Comparison of ENCODE assay signal across 15 cellular contexts in the genomic region with DNA sequence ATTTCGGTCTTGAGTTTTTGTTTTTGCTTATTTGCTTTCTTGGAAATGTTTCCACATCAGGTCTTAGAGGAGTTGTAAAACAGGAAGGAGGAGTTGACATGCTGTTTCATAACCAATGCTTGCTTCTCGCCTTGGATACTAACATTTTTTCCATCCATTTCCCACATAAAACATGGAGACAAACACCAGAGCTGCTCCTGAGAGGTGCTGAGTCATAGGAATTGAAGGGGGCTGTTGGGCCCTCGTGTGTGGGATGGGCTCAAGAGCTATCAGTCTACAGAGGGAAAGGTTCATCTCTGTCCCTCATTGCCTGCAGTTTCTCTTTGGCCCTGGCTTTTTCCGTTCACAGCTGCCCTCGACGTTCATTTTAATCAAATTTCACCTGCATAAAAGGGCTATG. TPM values are rescaled to one million over a fixed set of nuclear protein-coding genes. Genes with fewer than 3 reads are reported as not detected.
DNase-seq lines count a peak whose midpoint lies in the region; ATAC-seq, FAIRE-seq and TF ChIP-seq lines count a peak whose summit lies in the region.
"Had no signal": no experiment of that assay in that cellular context is flagged by ENCODE, and none has a peak within 500 bp of the region (broad histone marks: within the 10 kb centered on the region; RNA-seq: fewer than 3 reads in every experiment).

No MANE protein-coding gene starts in this region.

- H3K36me3 ChIP-seq in IMR-90 (ENCODE audit: control insufficient read depth, insufficient read depth, low read length) (no peaks in the 10 kb centered on the region; the same call in 1 of the 2 replicates), K562 (ENCODE audit: control insufficient read depth, insufficient read depth, low read length) (0 out of 3 replicates have a peak, but pooled peaks cover 10% of the 10 kb centered on the region), mesenchymal stem cell (ENCODE audit: control insufficient read depth in 1 of 2, insufficient read depth in 2 of 2, low read depth in 1 of 2, low read length in 2 of 2) (peaks cover 0 to 4% of the 10 kb centered on the region in 2 experiments)

- H3K56ac ChIP-seq in IMR-90 (ENCODE audit: extremely low read depth, insufficient read depth, low read length) = no peak overlapping the region

- H4K8ac ChIP-seq in IMR-90 (ENCODE audit: low read depth in 2 of 2, low read length in 2 of 2) (no peak overlapping the region), mesenchymal stem cell (ENCODE audit: low read length) (no peak overlapping the region)

- FAIRE-seq in K562 (lab: Jason Lieb, UNC) = peak; percentile 73
- FAIRE-seq: endothelial cell of umbilical vein had no signal

- H3K14ac ChIP-seq in IMR-90 (replicated peaks; ENCODE audit: low read depth, low read length) (no peak overlapping the region), mesenchymal stem cell (ENCODE audit: low read length in 2 of 2) (no peak overlapping the region)

- H4K91ac ChIP-seq in IMR-90 (ENCODE audit: insufficient read depth, low read depth, low read length) = no peak overlapping the region
- H4K91ac ChIP-seq in mesenchymal stem cell (ENCODE audit: low read length) = no peak overlapping the region

- H2BK5ac ChIP-seq in IMR-90 (ENCODE audit: low read depth, low read length, poor library complexity, severe bottlenecking) (no peak overlapping the region), mesenchymal stem cell (ENCODE audit: low read depth, low read length, poor library complexity, severe bottlenecking) (no peak overlapping the region)

- H2BK12ac ChIP-seq in mesenchymal stem cell (ENCODE audit: low read length in 2 of 2) = no peak overlapping the region

- no peak overlapping the region for H2BK20ac ChIP-seq in IMR-90 (ENCODE audit: low read depth, low read length)

- H2AK5ac ChIP-seq in IMR-90 (ENCODE audit: low read depth, low read length) (no peak overlapping the region), mesenchymal stem cell (ENCODE audit: low read length, severe bottlenecking) (no peak overlapping the region)

- intact Hi-C loops in IMR-90 (cut with micrococcal nuclease) (no loop called here), K562 (cut with micrococcal nuclease) (no loop called here)

- H4K5ac ChIP-seq in IMR-90 (ENCODE audit: low read depth, low read length) = no peak overlapping the region

- H3K9ac ChIP-seq in IMR-90 (ENCODE audit: low read depth, low read length) (no peak overlapping the region), K562 (ENCODE audit: insufficient read depth in 1 of 2, low read depth in 2 of 2, low read length in 2 of 2) (no peak overlapping the region), mesenchymal stem cell (ENCODE audit: low read length) (no peak overlapping the region)

- H3K23ac ChIP-seq in IMR-90 (ENCODE audit: low read depth, low read length) = no peak overlapping the region
- H3K23ac ChIP-seq in mesenchymal stem cell (ENCODE audit: low read length in 2 of 2) = no peak overlapping the region

- no peak for TF ChIP-seq POLR2A in IMR-90 (IDR thresholded peaks at IDR 0.05; ENCODE audit: low read depth, low read length)
- no peak for TF ChIP-seq POLR2A in K562 (conservative IDR thresholded peaks at IDR 0.05)

- H2BK15ac ChIP-seq in IMR-90 (ENCODE audit: low read depth, low read length) (no peak overlapping the region), mesenchymal stem cell (ENCODE audit: low read depth, poor library complexity, severe bottlenecking) (no peak overlapping the region)

- no peak overlapping the region for H3K4ac ChIP-seq in IMR-90 (ENCODE audit: low read depth, low read length)
- H3K4ac ChIP-seq in mesenchymal stem cell (ENCODE audit: low read depth in 1 of 2, low read length in 2 of 2) = no peak overlapping the region

- peaks cover 3 to 62% of the 10 kb centered on the region in 2 experiments; a peak in 3 of 4 replicates for H3K79me1 ChIP-seq in IMR-90 (ENCODE audit: low read depth in 1 of 2, low read length in 2 of 2)
- peaks cover 4% of the 10 kb centered on the region for H3K79me1 ChIP-seq in mesenchymal stem cell (replicated peaks; ENCODE audit: low read length, poor library complexity, severe bottlenecking)

- TF ChIP-seq CTCF in AG09309 (IDR thresholded peaks at IDR 0.05; ENCODE audit: control insufficient read depth, insufficient read depth, low read depth, low read length, missing control alignments) (no peak), IMR-90 (conservative IDR thresholded peaks at IDR 0.05; ENCODE audit: low read depth, low read length) (no peak), K562 (IDR thresholded peaks at IDR 0.05 in 2 of 3, conservative IDR thresholded peaks at IDR 0.05 in 1 of 3; ENCODE audit: insufficient read depth in 2 of 3, low read depth in 1 of 3, low read length in 3 of 3) (no peak)

- H2BK120ac ChIP-seq in IMR-90 (ENCODE audit: low read depth, low read length) = no peak overlapping the region
- no peak overlapping the region for H2BK120ac ChIP-seq in mesenchymal stem cell (ENCODE audit: low read depth, low read length)

- POLR2A ChIA-PET in IMR-90 (lab: Charles Lee; ENCODE audit: unreplicated experiment) = no interaction called here
- POLR2A ChIA-PET in K562 (lab: Yijun Ruan, JAX) = no interaction called here

- WGBS in IMR-90 (ENCODE audit: extremely low coverage in 2 of 2, insufficient read length in 1 of 2), 2 experiments = no CpG with 5 or more reads among the region's 6 CpGs
- 12% methylated on average over 6 of the region's 6 CpGs for WGBS in K562 (ENCODE audit: insufficient coverage, low coverage, missing lambda C conversion rate)
- 90% methylated on average over 3 of the region's 6 CpGs for WGBS in mesenchymal stem cell

- no peaks in the 10 kb centered on the region for H3K27me3 ChIP-seq in IMR-90 (ENCODE audit: control insufficient read depth, insufficient read depth, low read length)
- H3K27me3 ChIP-seq in K562 (ENCODE audit: control insufficient read depth in 2 of 2, insufficient read depth in 2 of 2, low read length in 2 of 2) = no peaks in the 10 kb centered on the region
- H3K27me3 ChIP-seq in mesenchymal stem cell (ENCODE audit: control insufficient read depth in 1 of 2, insufficient read depth in 1 of 2, low read length in 2 of 2) = no peaks in the 10 kb centered on the region

- H3K9me1 ChIP-seq in IMR-90 (ENCODE audit: insufficient read depth, low read length) = peaks cover 14% of the 10 kb centered on the region; the same call in 1 of the 2 replicates
- H3K9me1 ChIP-seq in K562 (ENCODE audit: control insufficient read depth, insufficient read depth, low read length) = peaks cover 5% of the 10 kb centered on the region

- H3K9me3 ChIP-seq in IMR-90 (ENCODE audit: control insufficient read depth, insufficient read depth, low read length) (no peaks in the 10 kb centered on the region), K562 (replicated peaks; ENCODE audit: control insufficient read depth, insufficient read depth, low read depth, low read length) (no peaks in the 10 kb centered on the region), mesenchymal stem cell (ENCODE audit: control insufficient read depth, low read length) (no peaks in the 10 kb centered on the region)
- H3K9me3 ChIP-seq: Caco-2 had no signal

- CTCF ChIA-PET in IMR-90 (lab: Yijun Ruan, JAX) (no interaction called here), K562 (lab: Yijun Ruan, JAX; ENCODE audit: low intra/inter-chr PET ratio) (no interaction called here)

- H2AFZ ChIP-seq in IMR-90 (replicated peaks; ENCODE audit: low read length, poor library complexity) (no peak overlapping the region), K562 (ENCODE audit: low read depth, low read length) (0 out of 2 replicates have a peak overlapping the region, but pooled peaks have one; percentile 44), mesenchymal stem cell (ENCODE audit: low read depth, low read length) (no peak overlapping the region)

- in situ Hi-C loops in IMR-90 (cut with MboI; ENCODE audit: low sequenced_read_pairs) (no loop called here), K562 (cut with MboI) (no loop called here)

- H3K27ac ChIP-seq in IMR-90 (ENCODE audit: insufficient read depth, low read length) (no peak overlapping the region), K562 (ENCODE audit: extremely low read depth, low read depth, low read length) (peak overlapping the region; percentile 18; the same call in 2 of the 3 replicates), mesenchymal stem cell (ENCODE audit: low read length, poor library complexity, severe bottlenecking) (no peak overlapping the region)

- DNase-seq in AG09309 (ENCODE audit: low read depth) (peak; percentile 52), IMR-90 (peak; percentile 41), K562 (ENCODE audit: extremely low read depth in 1 of 4, low spot score in 3 of 4) (peak; percentile 47 to 57 (median 52)), mesenchymal stem cell (peak; percentile 93), NCI-H1694 (lab: John Stamatoyannopoulos, UW) (no peak), hippocampal formation (lab: John Stamatoyannopoulos, UW) (no peak)
- no peak for DNase-seq in activated effector memory CD4-positive, alpha-beta T cell treated with anti-CD3 and anti-CD28 coated beads, Interleukin-2, amount 50 U/mL, for 16 hours
- DNase-seq: activated CD8-positive, alpha-beta memory T cell treated with anti-CD3 and anti-CD28 coated beads, Interleukin-2, amount 50 U/mL, for 48 hours; activated naive CD8-positive, alpha-beta T cell treated with anti-CD3 and anti-CD28 coated beads for 36 hours; Caco-2; hypothalamus; NCI-H2029; stimulated activated CD4-positive, alpha-beta T cell treated with anti-CD3 and anti-CD28 coated beads, Interleukin-2, amount 100 ng/mL, for 24 hours had no signal

- H4K20me1 ChIP-seq in IMR-90 (ENCODE audit: insufficient read depth, low read length) (peaks cover 68% of the 10 kb centered on the region), K562 (replicated peaks; ENCODE audit: control insufficient read depth, insufficient read depth, low read length) (peaks cover 26% of the 10 kb centered on the region)

- no peak overlapping the region for H3K4me3 ChIP-seq in AG09309 (ENCODE audit: control insufficient read depth, low read depth, low read length)
- no peak overlapping the region for H3K4me3 ChIP-seq in IMR-90 (ENCODE audit: insufficient read depth, low read depth, low read length)
- no peak overlapping the region for H3K4me3 ChIP-seq in K562
- no peak overlapping the region for H3K4me3 ChIP-seq in mesenchymal stem cell (ENCODE audit: insufficient read depth in 1 of 2, low read depth in 1 of 2, low read length in 2 of 2)

- TF ChIP-seq RAD21 in IMR-90 (IDR thresholded peaks at IDR 0.05; ENCODE audit: low read length) = no peak
- no peak for TF ChIP-seq RAD21 in K562 (CRISPR knock-in tag; conservative IDR thresholded peaks at IDR 0.05 in 1 of 2, IDR thresholded peaks at IDR 0.05 in 1 of 2)

- no TSS peak for BruUV-seq in IMR-90 (replicated peaks; lab: Mats Ljungman, UMichigan)
- BruUV-seq in K562 (replicated peaks; lab: Mats Ljungman, UMichigan) = no TSS peak

- H3K79me2 ChIP-seq in K562 (ENCODE audit: control insufficient read depth, insufficient read depth, low read length) = peaks cover 89% of the 10 kb centered on the region

- H2AK9ac ChIP-seq in IMR-90 (replicated peaks; ENCODE audit: low read depth, low read length, poor library complexity) = no peak overlapping the region

- H3K4me2 ChIP-seq in IMR-90 (ENCODE audit: low read depth, low read length) (no peak overlapping the region), K562 (ENCODE audit: insufficient read depth, low read length) (peak overlapping the region; percentile 24), mesenchymal stem cell (ENCODE audit: low read length, poor library complexity, severe bottlenecking) (no peak overlapping the region)

- H3K18ac ChIP-seq in IMR-90 (ENCODE audit: low read depth, low read length) (no peak overlapping the region), mesenchymal stem cell (ENCODE audit: low read depth in 1 of 2, low read length in 2 of 2) (no peak overlapping the region)

- dilution Hi-C loops in IMR-90 (cut with HindIII; ENCODE audit: low sequenced_read_pairs, unreplicated experiment) = no loop called here

- H3K4me1 ChIP-seq in IMR-90 (ENCODE audit: control insufficient read depth, insufficient read depth, low read length) (peaks cover 9% of the 10 kb centered on the region), K562 (replicated peaks in 1 of 2; ENCODE audit: control insufficient read depth in 2 of 2, insufficient read depth in 2 of 2, low read length in 2 of 2) (peaks cover 10 to 37% of the 10 kb centered on the region in 2 experiments; a peak in 3 of 5 replicates), mesenchymal stem cell (ENCODE audit: control insufficient read depth, insufficient read depth, low read depth, low read length) (peaks cover 9% of the 10 kb centered on the region)
- H3K4me1 ChIP-seq: Caco-2 had no signal

- no peak for TF ChIP-seq EP300 in K562 (IDR thresholded peaks at IDR 0.05; ENCODE audit: low read length)

- ATAC-seq in IMR-90 (ENCODE audit: low read depth) (no peak), K562 (peak; percentile 81), HG02759 (IDR thresholded peaks at IDR 0.05; ENCODE audit: unreplicated experiment) (no peak)

RNA-seq across cellular contexts. Expression of gene TBL1X, which starts 29.9 kb away (rescaled TPM):
- total RNA-seq in IMR-90 (2012; rRNA removed) (20.8 and 21.1 TPM in 2 replicates), K562 (2014; rRNA removed) (21.5 and 27.3 TPM in 2 replicates), K562 (2014; rRNA removed; fragmentation: Illumina TruSeq; extraction: Trizol) (13.4 and 14.0 TPM in 2 replicates), K562 (2015; rRNA removed; fragmentation: Illumina TruSeq; extraction: Trizol) (11.4 and 11.7 TPM in 2 replicates), K562 (2021) (44.5 and 49.6 TPM in 2 replicates)
- polyA plus RNA-seq in IMR-90 (2012; rRNA removed) (11.5 and 16.2 TPM in 2 replicates), K562 (2011; rRNA removed) (11.5 and 19.7 TPM in 2 replicates), K562 (2014; fragmentation: Illumina TruSeq; extraction: Trizol) (30.9 and 33.5 TPM in 2 replicates), K562 (2014; fragmentation: Nextera tagmentation; extraction: Ambion mirVana) (1 to 10 TPM; 6.0 to 6.8 TPM), K562 (2014; rRNA removed) (18.7 and 22.8 TPM in 2 replicates)
- polyA plus RNA-seq in IMR-90 (2012; cell fraction: cytosol; rRNA removed) = 11.7 and 12.3 TPM in 2 replicates
- 18.6 and 30.7 TPM in 2 replicates for polyA plus RNA-seq in IMR-90 (2012; cell fraction: nucleus; rRNA removed; ENCODE audit: low replicate concordance)
- 45.9 and 50.3 TPM in 2 replicates for total RNA-seq in K562 (2011; cell fraction: chromatin; rRNA removed; ENCODE audit: low replicate concordance)
- 27.7 and 32.2 TPM in 2 replicates for total RNA-seq in K562 (2011; cell fraction: nucleolus; rRNA removed)
- total RNA-seq in K562 (2011; cell fraction: nucleoplasm; rRNA removed) = 36.4 and 47.0 TPM in 2 replicates
- 19.6 and 19.7 TPM in 2 replicates for polyA plus RNA-seq in K562 (2011; cell fraction: cytosol; rRNA removed)
- polyA plus RNA-seq in K562 (2011; cell fraction: nucleus; rRNA removed) = 16.1 and 18.9 TPM in 2 replicates
- polyA plus RNA-seq in K562 (2012) = 23.6 and 26.9 TPM in 2 replicates
- polyA minus RNA-seq in K562 (2011; rRNA and poly(A)+ RNA removed) = 25.3 and 37.1 TPM in 2 replicates
- 23.1 and 24.5 TPM in 2 replicates for polyA minus RNA-seq in K562 (2011; cell fraction: cytosol; rRNA and poly(A)+ RNA removed)
- polyA minus RNA-seq in K562 (2011; cell fraction: nucleus; rRNA and poly(A)+ RNA removed) = 27.7 and 31.2 TPM in 2 replicates
- 28.2 TPM for polyA plus RNA-seq in mesenchymal stem cell (2013, experiment 1 of 2)
- polyA plus RNA-seq in mesenchymal stem cell (2013, experiment 2 of 2) = 28.2 TPM

Comparison
In these comparisons a context has a peak if more than half of its experiments do, and no peak if none do; other contexts are left out.
1. DNase-seq: peak in AG09309 (single experiment), IMR-90 (single experiment), K562 (4 of 4) and mesenchymal stem cell (single experiment); none in NCI-H1694 (single experiment), hippocampal formation (0 of 2) and activated effector memory CD4-positive, alpha-beta T cell treated with anti-CD3 and anti-CD28 coated beads, Interleukin-2, amount 50 U/mL, for 16 hours (single experiment).